In genomic region chr5:59276277-59276647, GRCh38 we compare ENCODE assay signal across 12 cellular contexts.
DNase-seq lines count a peak whose midpoint lies in the region; ATAC-seq and TF ChIP-seq lines count a peak whose summit lies in the region.
"Had no signal": no experiment of that assay in that cellular context is flagged by ENCODE, and none has a peak within 500 bp of the region (broad histone marks: within the 10 kb centered on the region; RNA-seq: fewer than 3 reads in every experiment).

No MANE protein-coding gene starts in this region.

- H3K36me3 Mint-ChIP-seq in Calu3 (ENCODE audit: insufficient read depth, unreplicated experiment): peaks cover 8% of the 10 kb centered on the region
- H3K36me3 Mint-ChIP-seq in activated naive CD4-positive, alpha-beta T cell treated with anti-CD3 and anti-CD28 coated beads for 36 hours (ENCODE audit: low read depth): no peaks in the 10 kb centered on the region

- H2AFZ ChIP-seq in parathyroid adenoma: peak overlapping the region; percentile 22

- CTCF ChIA-PET in Calu3 (lab: Charles Lee): interaction anchor here (0.6 to 1.4 kb wide), 5 partner anchors 11 to 240 kb away, joined by 3 to 5 read pairs (median 4); no protein-coding TSS in a partner anchor
- CTCF ChIA-PET in activated naive CD4-positive, alpha-beta T cell treated with anti-CD3 and anti-CD28 coated beads for 36 hours (lab: Charles Lee): interaction anchor here (0.6 to 0.7 kb wide), 3 partner anchors 39 to 397 kb away, joined by 3 read pairs; no protein-coding TSS in a partner anchor

- peak overlapping the region; percentile 52 to 58 for H3K4me3 ChIP-seq in ascending aorta
- H3K4me3 ChIP-seq in right atrium auricular region: peak overlapping the region in 1 of 2 donors; percentile 50
- H3K4me3 ChIP-seq in parathyroid adenoma (ENCODE audit: low read depth, low read length): peak overlapping the region; percentile 67
- H3K4me3 ChIP-seq: BLaER1 treated with 17β-estradiol and CSF1 and Interleukin-3, amounts not matched to agents 10 nM and 100 nM had no signal

- H3K4me1 Mint-ChIP-seq in Calu3 (ENCODE audit: low read depth, unreplicated experiment): no peaks in the 10 kb centered on the region
- peaks cover 10% of the 10 kb centered on the region for H3K4me1 Mint-ChIP-seq in activated naive CD4-positive, alpha-beta T cell treated with anti-CD3 and anti-CD28 coated beads for 36 hours (ENCODE audit: low read depth)

- no peaks in the 10 kb centered on the region for H3K4me1 ChIP-seq in ascending aorta
- peaks cover 0 to 12% of the 10 kb centered on the region in 2 donors for H3K4me1 ChIP-seq in right atrium auricular region
- H3K4me1 ChIP-seq in parathyroid adenoma: no peaks in the 10 kb centered on the region
- H3K4me1 ChIP-seq: BLaER1 treated with 17β-estradiol and CSF1 and Interleukin-3, amounts not matched to agents 10 nM and 100 nM had no signal

- H3K36me3 ChIP-seq in ascending aorta (no peaks in the 10 kb centered on the region), right atrium auricular region (no peaks in the 10 kb centered on the region), parathyroid adenoma (ENCODE audit: control insufficient read depth, insufficient read depth, low read length) (no peaks in the 10 kb centered on the region)
- H3K36me3 ChIP-seq: BLaER1 treated with 17β-estradiol and CSF1 and Interleukin-3, amounts not matched to agents 10 nM and 100 nM had no signal

- H3K27ac Mint-ChIP-seq in Calu3 (ENCODE audit: unreplicated experiment): peak overlapping the region; percentile 82
- no peak overlapping the region for H3K27ac Mint-ChIP-seq in activated naive CD4-positive, alpha-beta T cell treated with anti-CD3 and anti-CD28 coated beads for 36 hours

- no peak for ATAC-seq in HG03045 (IDR thresholded peaks at IDR 0.05; ENCODE audit: unreplicated experiment)

- intact Hi-C loops in Calu3 (cut with micrococcal nuclease; ENCODE audit: unreplicated experiment) (no loop called here), ascending aorta (cut with DNase I) (no loop called here)
- intact Hi-C loops in activated naive CD4-positive, alpha-beta T cell treated with anti-CD3 and anti-CD28 coated beads for 36 hours (cut with micrococcal nuclease): no loop called here

- H3K79me2 ChIP-seq in parathyroid adenoma: no peaks in the 10 kb centered on the region

- H3K27me3 Mint-ChIP-seq in Calu3 (ENCODE audit: unreplicated experiment): no peaks in the 10 kb centered on the region
- H3K27me3 Mint-ChIP-seq in activated naive CD4-positive, alpha-beta T cell treated with anti-CD3 and anti-CD28 coated beads for 36 hours (ENCODE audit: low read depth): peaks cover 16% of the 10 kb centered on the region

- H3K9me3 ChIP-seq in ascending aorta (no peaks in the 10 kb centered on the region), right atrium auricular region (no peaks in the 10 kb centered on the region), parathyroid adenoma (ENCODE audit: control insufficient read depth, low read length) (no peaks in the 10 kb centered on the region)
- H3K9me3 ChIP-seq: BLaER1 treated with 17β-estradiol and CSF1 and Interleukin-3, amounts not matched to agents 10 nM and 100 nM had no signal

- H3K27ac ChIP-seq in ascending aorta (peak overlapping the region; percentile 9 to 66), right atrium auricular region (peak overlapping the region; percentile 66 to 83), parathyroid adenoma (peak overlapping the region; percentile 67)
- H3K27ac ChIP-seq: BLaER1 treated with 17β-estradiol and CSF1 and Interleukin-3, amounts not matched to agents 10 nM and 100 nM had no signal

- no peaks in the 10 kb centered on the region for H3K9me3 Mint-ChIP-seq in Calu3 (ENCODE audit: low read depth, unreplicated experiment)
- H3K9me3 Mint-ChIP-seq in activated naive CD4-positive, alpha-beta T cell treated with anti-CD3 and anti-CD28 coated beads for 36 hours: no peaks in the 10 kb centered on the region

- TF ChIP-seq CTCF in Calu3 (IDR thresholded peaks at IDR 0.05; ENCODE audit: unreplicated experiment) (no peak), ascending aorta (IDR thresholded peaks at IDR 0.05) (no peak), right atrium auricular region (IDR thresholded peaks at IDR 0.05) (no peak), parathyroid adenoma (IDR thresholded peaks at IDR 0.05) (no peak)

- DNase-seq in Calu3: no peak
- no peak for DNase-seq in ascending aorta (ENCODE audit: low spot score in 2 of 2)
- DNase-seq in right atrium auricular region (ENCODE audit: low spot score): no peak
- DNase-seq in activated naive CD4-positive, alpha-beta T cell treated with anti-CD3 and anti-CD28 coated beads for 36 hours: no peak
- DNase-seq in activated T-cell treated with anti-CD3 and anti-CD28 coated beads for 4 hours: no peak
- no peak for DNase-seq in 8988T
- DNase-seq: hippocampal formation; NCI-H1417 treated with DMSO at 0.1 percent for 48 hours; stimulated activated naive CD4-positive, alpha-beta T cell treated with Interleukin-2 at 50 U/mL for 16 hours had no signal

- H3K4me3 Mint-ChIP-seq in Calu3 (ENCODE audit: low read depth, unreplicated experiment): peak overlapping the region; percentile 83
- no peak overlapping the region for H3K4me3 Mint-ChIP-seq in activated naive CD4-positive, alpha-beta T cell treated with anti-CD3 and anti-CD28 coated beads for 36 hours

- H3K9ac ChIP-seq in parathyroid adenoma: no peak overlapping the region
- H3K9ac ChIP-seq: BLaER1 treated with 17β-estradiol and CSF1 and Interleukin-3, amounts not matched to agents 10 nM and 100 nM had no signal

- H3K27me3 ChIP-seq in ascending aorta: no peaks in the 10 kb centered on the region
- no peaks in the 10 kb centered on the region for H3K27me3 ChIP-seq in right atrium auricular region
- H3K27me3 ChIP-seq in parathyroid adenoma (ENCODE audit: control insufficient read depth, insufficient read depth, low read length): no peaks in the 10 kb centered on the region

- peak overlapping the region; percentile 48 for H3K4me2 ChIP-seq in parathyroid adenoma (ENCODE audit: low read length)

- BruUV-seq in Calu3 (replicated peaks; lab: Mats Ljungman, UMichigan): no TSS peak
